In genomic region chr7:157488966-157489365, GRCh38 we compare ENCODE assay signal across 21 cellular contexts.
"Had no signal": no experiment of that assay in that cellular context is flagged by ENCODE, and none has a peak within 500 bp of the region (broad histone marks: within the 10 kb centered on the region; RNA-seq: fewer than 3 reads in every experiment).

No MANE protein-coding gene starts in this region.

- H3K4me3 Mint-ChIP-seq: activated T-cell treated with anti-CD3 and anti-CD28 coated beads, Interleukin-2, amount 50 U/mL, for 72 hours; memory B cell; naive thymus-derived CD8-positive, alpha-beta T cell had no signal

- ATAC-seq: activated naive CD4-positive, alpha-beta T cell treated with anti-CD3 and anti-CD28 coated beads, Interleukin-2, amount 50 U/mL, for 72 hours; activated T-cell treated with anti-CD3 and anti-CD28 coated beads, Interleukin-2, amount 50 U/mL, for 72 hours; gastroesophageal sphincter; heart left ventricle; mucosa of descending colon; naive thymus-derived CD8-positive, alpha-beta T cell had no signal

- H3K4me3 ChIP-seq: adrenal gland, breast epithelium, esophagus muscularis mucosa, gastroesophageal sphincter, heart left ventricle, mucosa of descending colon, thyroid gland had no signal

- H3K4me1 Mint-ChIP-seq: memory B cell had no signal

- H3K9me3 ChIP-seq: adrenal gland, mucosa of descending colon, thyroid gland had no signal

- H3K27ac ChIP-seq: adrenal gland, breast epithelium, esophagus muscularis mucosa, gastroesophageal sphincter, heart left ventricle, thyroid gland had no signal

- DNase-seq: activated CD4-positive, alpha-beta T cell treated with anti-CD3 and anti-CD28 coated beads, Interleukin-2, amount 50 U/mL, for 1 hour; activated effector memory CD4-positive, alpha-beta T cell treated with anti-CD3 and anti-CD28 coated beads, Interleukin-2, amount 50 U/mL, for 16 hours; activated T-cell treated with anti-CD3 and anti-CD28 coated beads, Interleukin-2, amount 50 U/mL, for 72 hours; cerebellar nuclear complex; effector CD8-positive, alpha-beta T cell; kidney glomerular epithelial cell; mucosa of descending colon; naive thymus-derived CD8-positive, alpha-beta T cell; SK-N-SH; stimulated activated naive CD4-positive, alpha-beta T cell; thyroid gland had no signal

- H3K4me2 ChIP-seq: SK-N-SH had no signal

- H3K27me3 ChIP-seq: adrenal gland, thyroid gland had no signal

- H3K27ac Mint-ChIP-seq: activated naive CD4-positive, alpha-beta T cell treated with anti-CD3 and anti-CD28 coated beads, Interleukin-2, amount 50 U/mL, for 72 hours; activated T-cell treated with anti-CD3 and anti-CD28 coated beads, Interleukin-2, amount 50 U/mL, for 72 hours; memory B cell had no signal

- H3K9me2 ChIP-seq: SK-N-SH had no signal

- H3K36me3 Mint-ChIP-seq: memory B cell had no signal

- H3K4me1 ChIP-seq: adrenal gland, breast epithelium, esophagus muscularis mucosa, gastroesophageal sphincter, heart left ventricle, thyroid gland had no signal

- H3K36me3 ChIP-seq: adrenal gland, breast epithelium, esophagus muscularis mucosa, gastroesophageal sphincter, heart left ventricle, thyroid gland had no signal

- FAIRE-seq: astrocyte, endothelial cell of umbilical vein, urothelium cell line had no signal
